In genomic region chr3:182738583-182739514, GRCh38 we compare ENCODE assay signal across 14 cellular contexts. TPM values are rescaled to one million over a fixed set of nuclear protein-coding genes. Genes with fewer than 3 reads are reported as not detected.
DNase-seq lines count a peak whose midpoint lies in the region; ATAC-seq lines count a peak whose summit lies in the region.
"Had no signal": no experiment of that assay in that cellular context is flagged by ENCODE, and none has a peak within 500 bp of the region (broad histone marks: within the 10 kb centered on the region; RNA-seq: fewer than 3 reads in every experiment).

No MANE protein-coding gene starts in this region.

- H3K9me3 ChIP-seq in trophoblast cell (ENCODE audit: insufficient read depth, low read depth, low read length) = no peaks in the 10 kb centered on the region
- H3K9me3 ChIP-seq: BLaER1 treated with 17β-estradiol and CSF1 and Interleukin-3, amounts not matched to agents 10 nM and 100 nM had no signal

- H3K4ac ChIP-seq in trophoblast cell (ENCODE audit: low read depth, low read length) = no peak overlapping the region

- no peak overlapping the region for H3K18ac ChIP-seq in trophoblast cell (ENCODE audit: low read length)

- no peak overlapping the region for H3K9ac ChIP-seq in trophoblast cell (ENCODE audit: low read length)
- H3K9ac ChIP-seq: BLaER1 treated with 17β-estradiol and CSF1 and Interleukin-3, amounts not matched to agents 10 nM and 100 nM had no signal

- peak; percentile 15 for DNase-seq in Daoy (ENCODE audit: low read depth)
- peak; percentile 65 for DNase-seq in NCI-H226
- peak; percentile 25 to 55 for DNase-seq in trophoblast cell
- no peak for DNase-seq in cortex of kidney (lab: John Stamatoyannopoulos, UW)
- no peak for DNase-seq in SKM-1 treated with dmso at 0.1 percent for 144 hours (lab: John Stamatoyannopoulos, UW; ENCODE audit: unreplicated experiment)
- DNase-seq in NOMO-1 treated with DMSO at 0.1 percent for 48 hours (lab: John Stamatoyannopoulos, UW; ENCODE audit: unreplicated experiment) = no peak
- DNase-seq: activated CD8-positive, alpha-beta memory T cell treated with anti-CD3 and anti-CD28 coated beads, Interleukin-2, amount 10 ng/mL, durations not matched to agents 7 days and 5 days; NCI-H1105 treated with DMSO at 0.1 percent for 48 hours; nucleus accumbens; OCI-M1; stimulated activated naive CD4-positive, alpha-beta T cell had no signal

- H3K27ac ChIP-seq in trophoblast cell (ENCODE audit: low read depth, low read length) = no peak overlapping the region
- H3K27ac ChIP-seq: BLaER1 treated with 17β-estradiol and CSF1 and Interleukin-3, amounts not matched to agents 10 nM and 100 nM had no signal

- H3K79me1 ChIP-seq in trophoblast cell (ENCODE audit: low read length) = no peaks in the 10 kb centered on the region

- no peak overlapping the region for H2BK120ac ChIP-seq in trophoblast cell (ENCODE audit: insufficient read depth, low read length, poor library complexity)

- no peak overlapping the region for H2BK5ac ChIP-seq in trophoblast cell (ENCODE audit: low read depth, low read length, poor library complexity)

- peak; percentile 93 for ATAC-seq in esophagus mucosa
- ATAC-seq in HG02623 (IDR thresholded peaks at IDR 0.05; ENCODE audit: unreplicated experiment) = no peak
- ATAC-seq: activated CD8-positive, alpha-beta memory T cell treated with anti-CD3 and anti-CD28 coated beads, Interleukin-2, amount 10 ng/mL, durations not matched to agents 7 days and 5 days had no signal

- H3K4me3 ChIP-seq in trophoblast cell (ENCODE audit: low read depth, low read length) = no peak overlapping the region
- H3K4me3 ChIP-seq: BLaER1 treated with 17β-estradiol and CSF1 and Interleukin-3, amounts not matched to agents 10 nM and 100 nM had no signal

- H4K12ac ChIP-seq in trophoblast cell (ENCODE audit: low read depth, low read length) = no peak overlapping the region

- H3K14ac ChIP-seq in trophoblast cell (ENCODE audit: low read length) = no peak overlapping the region

- no peak overlapping the region for H3K4me2 ChIP-seq in trophoblast cell (ENCODE audit: low read length)
- H3K4me2 ChIP-seq: BLaER1 treated with 17β-estradiol and CSF1 and Interleukin-3, amounts not matched to agents 10 nM and 100 nM had no signal

- H3K23ac ChIP-seq in trophoblast cell (ENCODE audit: low read length) = no peak overlapping the region

- no CpG with 5 or more reads among the region's 6 CpGs for WGBS in trophoblast cell (ENCODE audit: extremely low coverage, insufficient coverage, insufficient read length)

- H2AK5ac ChIP-seq in trophoblast cell (ENCODE audit: low read length) = no peak overlapping the region

- peaks cover 2 to 9% of the 10 kb centered on the region in 2 experiments for H3K4me1 ChIP-seq in trophoblast cell (ENCODE audit: control insufficient read depth in 1 of 2, insufficient read depth in 2 of 2, low read length in 2 of 2)
- H3K4me1 ChIP-seq: BLaER1 treated with 17β-estradiol and CSF1 and Interleukin-3, amounts not matched to agents 10 nM and 100 nM had no signal

- H3K79me2 ChIP-seq in trophoblast cell (ENCODE audit: control insufficient read depth, insufficient read depth, low read length, poor library complexity) = no peaks in the 10 kb centered on the region

- H4K8ac ChIP-seq in trophoblast cell (ENCODE audit: low read depth, low read length) = no peak overlapping the region

- no peak overlapping the region for H2BK12ac ChIP-seq in trophoblast cell (ENCODE audit: low read length)

- H3K36me3 ChIP-seq in trophoblast cell (ENCODE audit: control insufficient read depth in 1 of 2, insufficient read depth in 2 of 2, low read length in 2 of 2) = no peaks in the 10 kb centered on the region
- H3K36me3 ChIP-seq: BLaER1 treated with 17β-estradiol and CSF1 and Interleukin-3, amounts not matched to agents 10 nM and 100 nM had no signal

- no peaks in the 10 kb centered on the region for H3K27me3 ChIP-seq in trophoblast cell (ENCODE audit: insufficient read depth, low read length)
- H3K27me3 ChIP-seq: BLaER1 treated with 17β-estradiol and CSF1 and Interleukin-3, amounts not matched to agents 10 nM and 100 nM had no signal

- no peak overlapping the region for H2AFZ ChIP-seq in trophoblast cell (ENCODE audit: insufficient read depth, low read length, poor library complexity)

- H4K91ac ChIP-seq in trophoblast cell (ENCODE audit: low read depth, low read length) = no peak overlapping the region

RNA-seq across cellular contexts. Expression of gene ATP11B, which starts 54.5 kb away (rescaled TPM):
- total RNA-seq in Daoy (2014; rRNA removed; shearing (Covaris generic)) = 44.5 and 49.3 TPM in 2 replicates
- total RNA-seq in esophagus mucosa = 118 TPM
- 20.9 and 21.3 TPM in 2 replicates for polyA plus RNA-seq in trophoblast cell (2013)

Comparison
In these comparisons a context has a peak if more than half of its experiments do, and no peak if none do; other contexts are left out.
1. DNase-seq: peak in Daoy (single experiment), NCI-H226 (single experiment) and trophoblast cell (2 of 2); none in cortex of kidney (single experiment), SKM-1 treated with dmso at 0.1 percent for 144 hours (single experiment) and NOMO-1 treated with DMSO at 0.1 percent for 48 hours (single experiment).